In the genomic region with DNA sequence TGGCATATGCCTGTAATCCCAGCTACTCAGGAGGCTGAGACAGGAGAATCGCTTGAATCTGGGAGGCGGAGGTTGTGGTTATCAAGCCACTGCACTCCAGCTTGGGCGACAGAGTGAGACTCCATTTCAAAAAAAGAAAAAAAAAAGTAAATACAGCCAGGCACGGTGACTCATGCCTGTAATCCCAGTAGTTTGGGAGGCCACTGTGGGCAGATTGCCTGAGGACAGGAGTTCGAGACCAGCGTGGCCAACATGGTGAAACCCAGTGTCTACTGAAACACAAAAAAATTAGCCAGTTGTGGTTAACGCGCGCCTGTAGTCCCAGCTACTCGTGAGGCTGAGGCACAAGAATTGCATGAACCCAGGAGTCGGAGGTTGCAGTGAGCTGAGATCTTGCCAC, we compare ENCODE assay signal across 24 cellular contexts. TPM values are rescaled to one million over a fixed set of nuclear protein-coding genes. Genes with fewer than 3 reads are reported as not detected.
DNase-seq lines count a peak whose midpoint lies in the region; ATAC-seq, FAIRE-seq and TF ChIP-seq lines count a peak whose summit lies in the region.
"Had no signal": no experiment of that assay in that cellular context is flagged by ENCODE, and none has a peak within 500 bp of the region (broad histone marks: within the 10 kb centered on the region; RNA-seq: fewer than 3 reads in every experiment).

No MANE protein-coding gene starts in this region.

- H2AFZ ChIP-seq in endothelial cell of umbilical vein (ENCODE audit: low read depth, low read length), result no peak overlapping the region

- no TSS peak for BruUV-seq in endothelial cell of umbilical vein (replicated peaks; lab: Mats Ljungman, UMichigan)

- no peaks in the 10 kb centered on the region for H4K20me1 ChIP-seq in endothelial cell of umbilical vein (replicated peaks; ENCODE audit: control insufficient read depth, extremely low read depth, insufficient read depth, low read length)

- WGBS in spleen, 5 donors, result 86 to 93% (median 87%) methylated on average over 11 of the region's 11 CpGs

- TF ChIP-seq CTCF in endothelial cell of umbilical vein (IDR thresholded peaks at IDR 0.05; ENCODE audit: extremely low read depth in 1 of 2, insufficient read depth in 1 of 2, low read depth in 1 of 2, low read length in 2 of 2), result no peak
- TF ChIP-seq CTCF in spleen (IDR thresholded peaks at IDR 0.05 in 8 of 11, conservative IDR thresholded peaks at IDR 0.05 in 3 of 11), result no peak
- TF ChIP-seq CTCF in vagina (IDR thresholded peaks at IDR 0.05), result no peak

- DNase-seq in EL (peak; percentile 37), HT1080 (ENCODE audit: low read depth) (peak; percentile 4), endothelial cell of umbilical vein (ENCODE audit: low read depth, low spot score) (no peak), spleen (peak; percentile 27), vagina (ENCODE audit: extremely low spot score in 2 of 2) (no peak)
- no peak for DNase-seq in activated naive CD4-positive, alpha-beta T cell (lab: John Stamatoyannopoulos, UW)
- DNase-seq: activated CD4-positive, alpha-beta T cell treated with anti-CD3 and anti-CD28 coated beads, Interleukin-2, amount 10 ng/mL, durations not matched to agents 24 days and 14 days; activated effector memory CD4-positive, alpha-beta T cell treated with anti-CD3 and anti-CD28 coated beads, Interleukin-2, amount 50 U/mL, for 16 hours; activated naive CD8-positive, alpha-beta T cell treated with anti-CD3 and anti-CD28 coated beads for 36 hours; activated T-cell treated with anti-CD3 and anti-CD28 coated beads, Interleukin-2, amount 50 U/mL, for 24 hours; aorta; CD4-positive, CD25-positive, alpha-beta regulatory T cell; glutamatergic neuron; GOT3; NCI-H1092; NCI-H1694; stomach; T1000 had no signal

- H3K36me3 ChIP-seq in endothelial cell of umbilical vein (ENCODE audit: control insufficient read depth in 2 of 2, extremely low read depth in 1 of 2, insufficient read depth in 2 of 2, low read length in 2 of 2) (no peaks in the 10 kb centered on the region), spleen (no peaks in the 10 kb centered on the region), vagina (no peaks in the 10 kb centered on the region)
- H3K36me3 ChIP-seq: right atrium auricular region, stomach had no signal

- TF ChIP-seq POLR2A in endothelial cell of umbilical vein (IDR thresholded peaks at IDR 0.05; ENCODE audit: low read depth, low read length), result no peak
- no peak for TF ChIP-seq POLR2A in spleen (IDR thresholded peaks at IDR 0.05)
- no peak for TF ChIP-seq POLR2A in vagina (IDR thresholded peaks at IDR 0.05)

- FAIRE-seq in endothelial cell of umbilical vein (lab: Jason Lieb, UNC), result peak; percentile 55
- FAIRE-seq: bronchial epithelial cell, GM18507, islet of Langerhans had no signal

- no peaks in the 10 kb centered on the region for H3K9me3 ChIP-seq in endothelial cell of umbilical vein (replicated peaks; ENCODE audit: control insufficient read depth, insufficient read depth, low read length)
- no peaks in the 10 kb centered on the region for H3K9me3 ChIP-seq in spleen
- H3K9me3 ChIP-seq in vagina, result no peaks in the 10 kb centered on the region
- H3K9me3 ChIP-seq: right atrium auricular region, stomach had no signal

- POLR2A ChIA-PET in endothelial cell of umbilical vein (lab: Charles Lee), result no interaction called here

- CTCF ChIA-PET in endothelial cell of umbilical vein (lab: Charles Lee), result no interaction called here

- dilution Hi-C loops in endothelial cell of umbilical vein (cut with MboI; ENCODE audit: extremely low pct_ligation_motif_present, low sequenced_read_pairs), result no loop called here

- H3K4me2 ChIP-seq in endothelial cell of umbilical vein (ENCODE audit: insufficient read depth, low read length), result no peak overlapping the region

- peaks cover 4% of the 10 kb centered on the region for H3K4me1 ChIP-seq in endothelial cell of umbilical vein (ENCODE audit: control insufficient read depth, extremely low read depth, insufficient read depth, low read length)
- H3K4me1 ChIP-seq in spleen, result peaks cover 0 to 20% (median 13%) of the 10 kb centered on the region in 6 donors
- peaks cover 9% of the 10 kb centered on the region for H3K4me1 ChIP-seq in vagina

- H3K27ac ChIP-seq in endothelial cell of umbilical vein (ENCODE audit: insufficient read depth, low read depth, low read length) (no peak overlapping the region), spleen (no peak overlapping the region), vagina (no peak overlapping the region)
- H3K27ac ChIP-seq: right atrium auricular region, SJSA1, stomach had no signal

- no peak overlapping the region for H3K9ac ChIP-seq in endothelial cell of umbilical vein (replicated peaks; ENCODE audit: extremely low read depth, insufficient read depth, low read length)

- intact Hi-C loops in endothelial cell of umbilical vein (cut with micrococcal nuclease), result no loop called here
- intact Hi-C loops in spleen (cut with DNase I; ENCODE audit: low total_unique reads), result no loop called here
- intact Hi-C loops in vagina (cut with DNase I), result no loop called here

- no peaks in the 10 kb centered on the region for H3K9me1 ChIP-seq in endothelial cell of umbilical vein (replicated peaks; ENCODE audit: control insufficient read depth, extremely low read depth, insufficient read depth, low read length)

- ATAC-seq in HG03025 (IDR thresholded peaks at IDR 0.05; ENCODE audit: low FRiP score, unreplicated experiment), result no peak

- H3K27me3 ChIP-seq in endothelial cell of umbilical vein (ENCODE audit: control insufficient read depth in 2 of 2, insufficient read depth in 2 of 2, low read length in 2 of 2) (no peaks in the 10 kb centered on the region), spleen (replicated peaks in 1 of 7) (peaks cover 0 to 30% (median 12%) of the 10 kb centered on the region in 7 donors), vagina (no peaks in the 10 kb centered on the region)
- H3K27me3 ChIP-seq: right atrium auricular region, SJSA1 had no signal

- H3K4me3 ChIP-seq in endothelial cell of umbilical vein (replicated peaks in 1 of 3; ENCODE audit: insufficient read depth in 1 of 3, low read depth in 1 of 3, low read length in 3 of 3) (no peak overlapping the region), spleen (no peak overlapping the region), vagina (no peak overlapping the region)
- H3K4me3 ChIP-seq: right atrium auricular region, SJSA1, stomach had no signal

- H3K79me2 ChIP-seq in endothelial cell of umbilical vein (ENCODE audit: control insufficient read depth, insufficient read depth, low read length), result peaks cover 6% of the 10 kb centered on the region

TF ChIP-seq in endothelial cell of umbilical vein, 7 proteins besides CTCF, POLR2A, EP300 and RAD21:
- TF ChIP-seq POLR2AphosphoS5 (IDR thresholded peaks at IDR 0.05; ENCODE audit: insufficient read depth, low read depth, low read length) (no peak), EZH2 (IDR thresholded peaks at IDR 0.05; ENCODE audit: borderline replicate concordance, low read depth, low read length, severe bottlenecking) (no peak), MYC (IDR thresholded peaks at IDR 0.05; ENCODE audit: low read depth, low read length) (no peak), GATA2 (IDR thresholded peaks at IDR 0.05; ENCODE audit: insufficient read depth, insufficient read length, low read depth, low read length) (no peak), FOS (IDR thresholded peaks at IDR 0.05; ENCODE audit: borderline replicate concordance, insufficient read depth, low read length) (no peak), JUN (IDR thresholded peaks at IDR 0.05; ENCODE audit: borderline replicate concordance, insufficient read depth, insufficient read length, low read depth) (no peak), MAX (IDR thresholded peaks at IDR 0.05; ENCODE audit: insufficient read depth, insufficient read length) (no peak)

RNA-seq across cellular contexts. Expression of gene NINL, which starts 1.5 kb away (rescaled TPM):
- total RNA-seq in HT1080 (2014; rRNA removed; shearing (Covaris generic)), result 0.07 TPM in 1 of 2 replicates, not detected in the other
- polyA plus RNA-seq in HT1080 (2015; cell fraction: cytosol; rRNA removed), result 0.07 and 0.19 TPM in 2 replicates
- polyA plus RNA-seq in HT1080 (2015; cell fraction: nucleus; rRNA removed), result 0.38 and 1.4 TPM in 2 replicates
- 24.8 and 25.5 TPM in 2 replicates for total RNA-seq in endothelial cell of umbilical vein
- polyA plus RNA-seq in endothelial cell of umbilical vein, result 11.3 and 13.2 TPM in 2 replicates
- polyA plus RNA-seq in endothelial cell of umbilical vein (2011; cell fraction: cytosol; rRNA removed), result 12.2 and 15.2 TPM in 2 replicates
- polyA plus RNA-seq in endothelial cell of umbilical vein (2011; cell fraction: nucleus; rRNA removed), result 74.9 and 76.2 TPM in 2 replicates
- 15.1 and 19.9 TPM in 2 replicates for polyA plus RNA-seq in endothelial cell of umbilical vein (2012)
- 16.3 and 20.6 TPM in 2 replicates for polyA minus RNA-seq in endothelial cell of umbilical vein
- polyA minus RNA-seq in endothelial cell of umbilical vein (2011; cell fraction: cytosol; rRNA and poly(A)+ RNA removed), result 1.1 TPM
- polyA minus RNA-seq in endothelial cell of umbilical vein (2011; cell fraction: nucleus; rRNA and poly(A)+ RNA removed), result 23.2 and 30.1 TPM in 2 replicates
- 10 to 100 TPM in 3 of 7 donors, 1 to 10 TPM in 4; 6.7 to 16.1 (median 9.4) TPM for total RNA-seq in spleen
- polyA plus RNA-seq in spleen, result 1 to 10 TPM; 3.1 to 7.1 (median 3.2) TPM
- 11.5 TPM for total RNA-seq in vagina

RNA-seq across cellular contexts. Expression of gene NANP, which starts 36.9 kb away (rescaled TPM):
- total RNA-seq in HT1080 (2014; rRNA removed; shearing (Covaris generic)), result 7.0 and 7.7 TPM in 2 replicates
- 12.2 and 15.0 TPM in 2 replicates for polyA plus RNA-seq in HT1080 (2015; cell fraction: cytosol; rRNA removed)
- polyA plus RNA-seq in HT1080 (2015; cell fraction: nucleus; rRNA removed), result 7.0 and 7.7 TPM in 2 replicates
- 7.5 and 8.0 TPM in 2 replicates for total RNA-seq in endothelial cell of umbilical vein
- 4.2 and 4.5 TPM in 2 replicates for polyA plus RNA-seq in endothelial cell of umbilical vein
- 4.5 and 5.1 TPM in 2 replicates for polyA plus RNA-seq in endothelial cell of umbilical vein (2011; cell fraction: cytosol; rRNA removed)
- 2.4 and 3.4 TPM in 2 replicates for polyA plus RNA-seq in endothelial cell of umbilical vein (2011; cell fraction: nucleus; rRNA removed)
- 5.0 and 6.8 TPM in 2 replicates for polyA plus RNA-seq in endothelial cell of umbilical vein (2012)
- 5.8 and 7.2 TPM in 2 replicates for polyA minus RNA-seq in endothelial cell of umbilical vein
- 2.4 TPM for polyA minus RNA-seq in endothelial cell of umbilical vein (2011; cell fraction: cytosol; rRNA and poly(A)+ RNA removed)
- polyA minus RNA-seq in endothelial cell of umbilical vein (2011; cell fraction: nucleus; rRNA and poly(A)+ RNA removed), result 3.5 and 4.7 TPM in 2 replicates
- total RNA-seq in spleen, result 1 to 10 TPM; 2.9 to 6.1 (median 3.4) TPM
- polyA plus RNA-seq in spleen, result 1 to 10 TPM; 1.2 to 2.1 (median 1.6) TPM
- 3.7 TPM for total RNA-seq in vagina

Comparison
In these comparisons a context has a peak if more than half of its experiments do, and no peak if none do; other contexts are left out.
1. DNase-seq: peak in EL (single experiment), HT1080 (single experiment) and spleen (single experiment); none in endothelial cell of umbilical vein (single experiment), activated naive CD4-positive, alpha-beta T cell (0 of 4) and vagina (0 of 2).